ENCODE assay signal across 19 cellular contexts in the genomic region with DNA sequence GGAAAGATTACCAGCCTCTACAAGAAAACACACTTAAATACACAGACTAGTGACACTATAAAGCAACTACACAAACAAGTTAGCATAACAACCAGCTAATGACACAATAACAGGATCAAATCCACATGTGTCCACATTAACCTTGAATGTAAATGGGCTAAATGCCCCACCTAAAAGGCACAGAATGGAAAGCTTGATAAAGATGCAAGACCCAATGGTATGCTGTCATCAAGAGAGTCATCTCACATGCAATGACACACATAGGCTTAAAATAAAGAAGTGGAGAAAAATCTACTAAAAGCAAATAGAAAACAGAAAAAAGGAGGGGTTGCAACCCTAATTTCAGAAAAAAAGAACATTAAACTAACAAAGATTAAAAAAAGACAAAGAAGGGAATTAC. TPM values are rescaled to one million over a fixed set of nuclear protein-coding genes. Genes with fewer than 3 reads are reported as not detected.
DNase-seq lines count a peak whose midpoint lies in the region; ATAC-seq, FAIRE-seq and TF ChIP-seq lines count a peak whose summit lies in the region.
"Had no signal": no experiment of that assay in that cellular context is flagged by ENCODE, and none has a peak within 500 bp of the region (broad histone marks: within the 10 kb centered on the region; RNA-seq: fewer than 3 reads in every experiment).

No MANE protein-coding gene starts in this region.

- H3K4me3 ChIP-seq in naive thymus-derived CD4-positive, alpha-beta T cell (ENCODE audit: low read length) = peak overlapping the region; percentile 45
- H3K4me3 ChIP-seq in thymus (ENCODE audit: low read length) (no peak overlapping the region), HepG2 (replicated peaks in 1 of 3; ENCODE audit: insufficient read depth in 1 of 3, low read depth in 2 of 3, low read length in 3 of 3) (no peak overlapping the region)
- H3K4me3 ChIP-seq: K562 had no signal

- in situ Hi-C loops in HepG2 (cut with HindIII; ENCODE audit: extremely low pct_ligation_motif_present, low pct_unique_long_range_greater_than_20kb) = no loop called here

- no peak overlapping the region for H2AFZ ChIP-seq in HepG2 (ENCODE audit: low read length)

- H3K4me1 ChIP-seq in naive thymus-derived CD4-positive, alpha-beta T cell (ENCODE audit: control insufficient read depth in 2 of 2, insufficient read depth in 2 of 2, low read length in 2 of 2) = peaks cover 48 to 66% of the 10 kb centered on the region in 2 donors
- no peaks in the 10 kb centered on the region for H3K4me1 ChIP-seq in thymus (ENCODE audit: control insufficient read depth, insufficient read depth, low read length)
- no peaks in the 10 kb centered on the region for H3K4me1 ChIP-seq in HepG2 (ENCODE audit: insufficient read depth, low read length)

- TF ChIP-seq EP300 in HepG2 (IDR thresholded peaks at IDR 0.05; ENCODE audit: low read depth in 2 of 2, low read length in 2 of 2) = no peak
- no peak for TF ChIP-seq EP300 in HepG2 (CRISPR knock-in tag; IDR thresholded peaks at IDR 0.05; ENCODE audit: borderline replicate concordance)

- H3K9ac ChIP-seq in HepG2 (ENCODE audit: insufficient read depth, low read depth, low read length) = no peak overlapping the region

- no peaks in the 10 kb centered on the region for H3K27me3 Mint-ChIP-seq in T-helper 1 cell treated with Interleukin-12 subunit alpha and Interleukin-12 subunit beta and Interleukin-4 antibody, amounts not matched to agents 30 μg/mL and 1 μg/mL, for 36 hours (ENCODE audit: low read depth)
- no peaks in the 10 kb centered on the region for H3K27me3 Mint-ChIP-seq in activated naive CD4-positive, alpha-beta T cell treated with anti-CD3 and anti-CD28 coated beads, Interleukin-2, amount 50 U/mL, for 24 hours
- H3K27me3 Mint-ChIP-seq in naive thymus-derived CD4-positive, alpha-beta T cell = no peaks in the 10 kb centered on the region

- H3K36me3 ChIP-seq in naive thymus-derived CD4-positive, alpha-beta T cell (ENCODE audit: control insufficient read depth in 2 of 3, insufficient read depth in 3 of 3, low read length in 3 of 3) = no peaks in the 10 kb centered on the region
- H3K36me3 ChIP-seq in thymus (ENCODE audit: control insufficient read depth, insufficient read depth) = no peaks in the 10 kb centered on the region
- no peaks in the 10 kb centered on the region for H3K36me3 ChIP-seq in HepG2 (replicated peaks in 1 of 2; ENCODE audit: control insufficient read depth in 1 of 2, insufficient read depth in 2 of 2, low read length in 2 of 2)

- H4K20me1 ChIP-seq in HepG2 (ENCODE audit: insufficient read depth, low read length) = no peaks in the 10 kb centered on the region

- peaks cover 4 to 8% (median 8%) of the 10 kb centered on the region in 3 experiments for H3K9me3 ChIP-seq in naive thymus-derived CD4-positive, alpha-beta T cell (ENCODE audit: control insufficient read depth in 2 of 3, low read length in 3 of 3)
- H3K9me3 ChIP-seq in thymus (ENCODE audit: control insufficient read depth) (no peaks in the 10 kb centered on the region), HepG2 (ENCODE audit: low read length) (no peaks in the 10 kb centered on the region)

- no TSS peak for BruUV-seq in HepG2 (replicated peaks; lab: Mats Ljungman, UMichigan)

- H3K36me3 Mint-ChIP-seq in T-helper 1 cell treated with Interleukin-12 subunit alpha and Interleukin-12 subunit beta and Interleukin-4 antibody, amounts not matched to agents 30 μg/mL and 1 μg/mL, for 36 hours (ENCODE audit: low read depth) = peaks cover 69% of the 10 kb centered on the region
- H3K36me3 Mint-ChIP-seq in activated naive CD4-positive, alpha-beta T cell treated with anti-CD3 and anti-CD28 coated beads, Interleukin-2, amount 50 U/mL, for 24 hours = peaks cover 32% of the 10 kb centered on the region
- peaks cover 22 to 80% (median 44%) of the 10 kb centered on the region in 5 donors for H3K36me3 Mint-ChIP-seq in naive thymus-derived CD4-positive, alpha-beta T cell

- TF ChIP-seq RAD21 in HepG2 (CRISPR knock-in tag; IDR thresholded peaks at IDR 0.05) = no peak

- POLR2A ChIA-PET in naive thymus-derived CD4-positive, alpha-beta T cell (lab: Charles Lee) = interaction anchor here (0.8 to 8.8 kb wide), 14 partner anchors 13 to 202 kb away, joined by 3 to 182 read pairs (median 12); a partner anchor contains a TSS
- POLR2A ChIA-PET in HepG2 (lab: Yijun Ruan, JAX) = no interaction called here

- peak overlapping the region; percentile 41 for H3K4me3 Mint-ChIP-seq in T-helper 1 cell treated with Interleukin-12 subunit alpha and Interleukin-12 subunit beta and Interleukin-4 antibody, amounts not matched to agents 30 μg/mL and 1 μg/mL, for 36 hours
- peak overlapping the region; percentile 31 for H3K4me3 Mint-ChIP-seq in activated naive CD4-positive, alpha-beta T cell treated with anti-CD3 and anti-CD28 coated beads, Interleukin-2, amount 50 U/mL, for 24 hours
- peak overlapping the region in 9 of 10 donors; percentile 15 to 81 (median 63) for H3K4me3 Mint-ChIP-seq in naive thymus-derived CD4-positive, alpha-beta T cell

- peak overlapping the region; percentile 46 for H3K27ac Mint-ChIP-seq in T-helper 1 cell treated with Interleukin-12 subunit alpha and Interleukin-12 subunit beta and Interleukin-4 antibody, amounts not matched to agents 30 μg/mL and 1 μg/mL, for 36 hours
- peak overlapping the region; percentile 94 for H3K27ac Mint-ChIP-seq in activated naive CD4-positive, alpha-beta T cell treated with anti-CD3 and anti-CD28 coated beads, Interleukin-2, amount 50 U/mL, for 24 hours
- peak overlapping the region; percentile 1 to 99 (median 94) for H3K27ac Mint-ChIP-seq in naive thymus-derived CD4-positive, alpha-beta T cell

- intact Hi-C loops in naive thymus-derived CD4-positive, alpha-beta T cell (cut with micrococcal nuclease) = loop anchor here in 1 of 2 donors (2.0 kb wide), 1 partner anchor 14 kb away; a partner anchor contains a TSS
- intact Hi-C loops in HepG2 (cut with micrococcal nuclease; ENCODE audit: unreplicated experiment) = no loop called here

- H3K79me2 ChIP-seq in HepG2 (ENCODE audit: insufficient read depth, low read length) = no peaks in the 10 kb centered on the region

- no peak for FAIRE-seq in HepG2 (lab: Jason Lieb, UNC)
- FAIRE-seq: GM12891, H1, K562 had no signal

- H3K9me3 Mint-ChIP-seq in T-helper 1 cell treated with Interleukin-12 subunit alpha and Interleukin-12 subunit beta and Interleukin-4 antibody, amounts not matched to agents 30 μg/mL and 1 μg/mL, for 36 hours = peaks cover 64% of the 10 kb centered on the region
- H3K9me3 Mint-ChIP-seq in activated naive CD4-positive, alpha-beta T cell treated with anti-CD3 and anti-CD28 coated beads, Interleukin-2, amount 50 U/mL, for 24 hours = peaks cover 20% of the 10 kb centered on the region
- H3K9me3 Mint-ChIP-seq in naive thymus-derived CD4-positive, alpha-beta T cell = peaks cover 12 to 87% (median 48%) of the 10 kb centered on the region in 11 donors

- no peak for TF ChIP-seq POLR2A in HepG2 (IDR thresholded peaks at IDR 0.05; ENCODE audit: insufficient read depth in 1 of 2, low read depth in 2 of 2, low read length in 2 of 2)

- no peak for ATAC-seq in naive thymus-derived CD4-positive, alpha-beta T cell
- no peak for ATAC-seq in HepG2
- ATAC-seq: K562, Panc1 had no signal

- peaks cover 52% of the 10 kb centered on the region for H3K4me1 Mint-ChIP-seq in T-helper 1 cell treated with Interleukin-12 subunit alpha and Interleukin-12 subunit beta and Interleukin-4 antibody, amounts not matched to agents 30 μg/mL and 1 μg/mL, for 36 hours (ENCODE audit: low read depth)
- peaks cover 74% of the 10 kb centered on the region for H3K4me1 Mint-ChIP-seq in activated naive CD4-positive, alpha-beta T cell treated with anti-CD3 and anti-CD28 coated beads, Interleukin-2, amount 50 U/mL, for 24 hours
- peaks cover 43 to 78% (median 74%) of the 10 kb centered on the region in 7 donors for H3K4me1 Mint-ChIP-seq in naive thymus-derived CD4-positive, alpha-beta T cell

- H3K27ac ChIP-seq in naive thymus-derived CD4-positive, alpha-beta T cell (ENCODE audit: low read depth, low read length) = peak overlapping the region; percentile 47
- H3K27ac ChIP-seq in thymus (ENCODE audit: low read depth) (peak overlapping the region; percentile 31), HepG2 (ENCODE audit: extremely low read length, insufficient read depth, low read length) (no peak overlapping the region)
- H3K27ac ChIP-seq: 22Rv1, C4-2B had no signal

- CTCF ChIA-PET in naive thymus-derived CD4-positive, alpha-beta T cell (lab: Charles Lee) = interaction anchor here (1.4 to 1.9 kb wide), 6 partner anchors 9 to 178 kb away, joined by 3 to 11 read pairs (median 4); a partner anchor contains a TSS
- CTCF ChIA-PET in HepG2 (lab: Yijun Ruan, JAX; ENCODE audit: low intra/inter-chr PET ratio, low total read pairs) = no interaction called here

- no peak for TF ChIP-seq CTCF in HepG2 (CRISPR knock-in tag; IDR thresholded peaks at IDR 0.05)

- H3K27me3 ChIP-seq in naive thymus-derived CD4-positive, alpha-beta T cell (ENCODE audit: control insufficient read depth in 2 of 2, insufficient read depth in 2 of 2, low read length in 2 of 2) = no peaks in the 10 kb centered on the region
- H3K27me3 ChIP-seq in thymus (ENCODE audit: control insufficient read depth, insufficient read depth) (no peaks in the 10 kb centered on the region), HepG2 (ENCODE audit: control insufficient read depth in 1 of 2, insufficient read depth in 2 of 2, low read length in 2 of 2) (no peaks in the 10 kb centered on the region)

- H3K4me2 ChIP-seq in HepG2 (ENCODE audit: low read depth, low read length) = no peak overlapping the region

- no peak for DNase-seq in T-helper 1 cell
- DNase-seq in activated naive CD4-positive, alpha-beta T cell treated with anti-CD3 and anti-CD28 coated beads, Interleukin-2, amount 50 U/mL, for 16 hours = no peak
- DNase-seq in naive thymus-derived CD4-positive, alpha-beta T cell = no peak
- no peak for DNase-seq in HepG2 (ENCODE audit: low spot score)
- DNase-seq in germinal center (ENCODE audit: low spot score) = no peak
- DNase-seq: AML-193, Calu3, NCI-H1105, NCI-H2081 treated with DMSO at 0.1 percent for 48 hours had no signal

RNA-seq across cellular contexts. Expression of a gene that starts 14.0 kb away (rescaled TPM):
- 100 to 1,000 TPM in 4 of 5 experiments, 10 to 100 TPM in 1; 74.9 to 413 (median 406) TPM for total RNA-seq in naive thymus-derived CD4-positive, alpha-beta T cell
- polyA plus RNA-seq in naive thymus-derived CD4-positive, alpha-beta T cell = 100 to 1,000 TPM; 405 to 762 TPM
- polyA plus RNA-seq in thymus (40.9 TPM), HepG2 (2011; rRNA removed) (not detected in 2 replicates)
- not detected in 2 replicates for total RNA-seq in HepG2 (2016; rRNA removed; fragmentation: Illumina TruSeq; extraction: Trizol)
- total RNA-seq in HepG2 (2016; cell fraction: cytosol; rRNA removed; fragmentation: Illumina TruSeq; extraction: Trizol; ENCODE audit: low read depth) = not detected in 2 replicates
- not detected in 2 replicates for total RNA-seq in HepG2 (2016; cell fraction: insoluble cytoplasmic fraction; rRNA removed; fragmentation: Illumina TruSeq; extraction: Trizol)
- total RNA-seq in HepG2 (2016; cell fraction: membrane; rRNA removed; fragmentation: Illumina TruSeq; extraction: Trizol) = not detected in 2 replicates
- not detected in 2 replicates for total RNA-seq in HepG2 (2016; cell fraction: nucleus; rRNA removed; fragmentation: Illumina TruSeq; extraction: Trizol)
- not detected in 2 replicates for polyA plus RNA-seq in HepG2 (2011; cell fraction: cytosol; rRNA removed)
- polyA plus RNA-seq in HepG2 (2011; cell fraction: nucleus; rRNA removed) = not detected in 2 replicates
- polyA plus RNA-seq in HepG2 (2012) = not detected in 2 replicates
- not detected in 2 replicates for polyA plus RNA-seq in HepG2 (2016; cell fraction: cytosol; fragmentation: Illumina TruSeq; extraction: Trizol; ENCODE audit: low read depth)
- not detected in 2 replicates for polyA plus RNA-seq in HepG2 (2016; cell fraction: insoluble cytoplasmic fraction; fragmentation: Illumina TruSeq; extraction: Trizol; ENCODE audit: low read depth)
- not detected in 2 replicates for polyA plus RNA-seq in HepG2 (2016; cell fraction: membrane; fragmentation: Illumina TruSeq; extraction: Trizol; ENCODE audit: low read depth)
- polyA plus RNA-seq in HepG2 (2016; cell fraction: nucleus; fragmentation: Illumina TruSeq; extraction: Trizol; ENCODE audit: insufficient read depth, low read depth) = not detected in 2 replicates
- not detected in 2 replicates for polyA minus RNA-seq in HepG2 (2011; rRNA and poly(A)+ RNA removed; ENCODE audit: low replicate concordance)
- polyA minus RNA-seq in HepG2 (2011; cell fraction: cytosol; rRNA and poly(A)+ RNA removed) = not detected in 2 replicates
- polyA minus RNA-seq in HepG2 (2011; cell fraction: nucleus; rRNA and poly(A)+ RNA removed) = not detected in 2 replicates
- total RNA-seq: Calu3, NCI-H460 had no signal
- polyA plus RNA-seq: K562 had no signal

RNA-seq across cellular contexts. Expression of a gene that starts 38.5 kb away (rescaled TPM):
- 100 to 1,000 TPM in 3 of 5 experiments, 10 to 100 TPM in 2; 66.3 to 555 (median 321) TPM for total RNA-seq in naive thymus-derived CD4-positive, alpha-beta T cell
- 1,000 to 10,000 TPM in 1 of 2 donors, 100 to 1,000 TPM in 1; 772 to 1,293 TPM for polyA plus RNA-seq in naive thymus-derived CD4-positive, alpha-beta T cell
- polyA plus RNA-seq in thymus (69.0 TPM), HepG2 (2011; rRNA removed) (not detected in 2 replicates)
- not detected in 2 replicates for total RNA-seq in HepG2 (2016; rRNA removed; fragmentation: Illumina TruSeq; extraction: Trizol)
- total RNA-seq in HepG2 (2016; cell fraction: cytosol; rRNA removed; fragmentation: Illumina TruSeq; extraction: Trizol; ENCODE audit: low read depth) = not detected in 2 replicates
- total RNA-seq in HepG2 (2016; cell fraction: insoluble cytoplasmic fraction; rRNA removed; fragmentation: Illumina TruSeq; extraction: Trizol) = not detected in 2 replicates
- total RNA-seq in HepG2 (2016; cell fraction: membrane; rRNA removed; fragmentation: Illumina TruSeq; extraction: Trizol) = not detected in 2 replicates
- total RNA-seq in HepG2 (2016; cell fraction: nucleus; rRNA removed; fragmentation: Illumina TruSeq; extraction: Trizol) = not detected in 2 replicates
- not detected in 2 replicates for polyA plus RNA-seq in HepG2 (2011; cell fraction: cytosol; rRNA removed)
- not detected in 2 replicates for polyA plus RNA-seq in HepG2 (2011; cell fraction: nucleus; rRNA removed)
- not detected in 2 replicates for polyA plus RNA-seq in HepG2 (2012)
- not detected in 2 replicates for polyA plus RNA-seq in HepG2 (2016; cell fraction: cytosol; fragmentation: Illumina TruSeq; extraction: Trizol; ENCODE audit: low read depth)
- polyA plus RNA-seq in HepG2 (2016; cell fraction: insoluble cytoplasmic fraction; fragmentation: Illumina TruSeq; extraction: Trizol; ENCODE audit: low read depth) = not detected in 2 replicates
- polyA plus RNA-seq in HepG2 (2016; cell fraction: membrane; fragmentation: Illumina TruSeq; extraction: Trizol; ENCODE audit: low read depth) = not detected in 2 replicates
- polyA plus RNA-seq in HepG2 (2016; cell fraction: nucleus; fragmentation: Illumina TruSeq; extraction: Trizol; ENCODE audit: insufficient read depth, low read depth) = not detected in 2 replicates
- not detected in 2 replicates for polyA minus RNA-seq in HepG2 (2011; rRNA and poly(A)+ RNA removed; ENCODE audit: low replicate concordance)
- polyA minus RNA-seq in HepG2 (2011; cell fraction: cytosol; rRNA and poly(A)+ RNA removed) = not detected in 2 replicates
- not detected in 2 replicates for polyA minus RNA-seq in HepG2 (2011; cell fraction: nucleus; rRNA and poly(A)+ RNA removed)
- total RNA-seq: Calu3, H1, NCI-H460 had no signal
- polyA plus RNA-seq: H1, K562 had no signal

Comparison
In these comparisons a context has a peak if more than half of its experiments do, and no peak if none do; other contexts are left out.
1. RNA of a gene that starts 14.0 kb away (polyA plus RNA-seq): 405 to 762 TPM in naive thymus-derived CD4-positive, alpha-beta T cell and 40.9 TPM in thymus (single experiment); not detected in HepG2; every median in the first group is over 10 times any median in the second.
2. RNA of a gene that starts 38.5 kb away (polyA plus RNA-seq): 772 to 1,293 TPM in naive thymus-derived CD4-positive, alpha-beta T cell and 69.0 TPM in thymus (single experiment); not detected in HepG2; every median in the first group is over 10 times any median in the second.
3. Peak in every context shown above with its lines, with median percentiles within 50 percentile points of each other: H3K27ac Mint-ChIP-seq and H3K4me3 Mint-ChIP-seq.